In genomic region chr1:107593436-107594209, GRCh38 we compare ENCODE assay signal across 18 cellular contexts.
DNase-seq lines count a peak whose midpoint lies in the region; ATAC-seq, FAIRE-seq and TF ChIP-seq lines count a peak whose summit lies in the region.
"Had no signal": no experiment of that assay in that cellular context is flagged by ENCODE, and none has a peak within 500 bp of the region (broad histone marks: within the 10 kb centered on the region; RNA-seq: fewer than 3 reads in every experiment).

No MANE protein-coding gene starts in this region.

- in situ Hi-C loops in Caki2 (cut with HindIII; ENCODE audit: low pct_unique_long_range_greater_than_20kb, low sequenced_read_pairs) (no loop called here), GM12878 (cut with MboI) (no loop called here), brain microvascular endothelial cell (cut with HindIII; ENCODE audit: low pct_ligation_motif_present, low sequenced_read_pairs) (no loop called here)

- no peaks in the 10 kb centered on the region for H3K9me3 ChIP-seq in Loucy (ENCODE audit: insufficient read depth, low read depth, low read length)
- H3K9me3 ChIP-seq in GM12878 (replicated peaks; ENCODE audit: control insufficient read depth, insufficient read depth, low read length): no peaks in the 10 kb centered on the region
- no peaks in the 10 kb centered on the region for H3K9me3 ChIP-seq in suprapubic skin
- H3K9me3 ChIP-seq in SK-N-SH: no peaks in the 10 kb centered on the region
- H3K9me3 ChIP-seq: heart right ventricle, Peyer's patch had no signal

- WGBS in GM12878 (ENCODE audit: insufficient coverage, insufficient replicate concordance, low lambda C conversion rate, missing lambda C conversion rate): 0% methylated on average over 2 of the region's 2 CpGs
- 55% methylated on average over 2 of the region's 2 CpGs for WGBS in suprapubic skin
- WGBS in SK-N-SH (ENCODE audit: low lambda C conversion rate): 39% methylated on average over 2 of the region's 2 CpGs

- H3K4me3 ChIP-seq in Loucy (ENCODE audit: low read length, poor library complexity, severe bottlenecking): peak overlapping the region; percentile 16
- H3K4me3 ChIP-seq in GM12878: no peak overlapping the region
- H3K4me3 ChIP-seq in brain microvascular endothelial cell (ENCODE audit: low read depth, low read length): no peak overlapping the region
- H3K4me3 ChIP-seq in suprapubic skin: no peak overlapping the region
- H3K4me3 ChIP-seq in SK-N-SH (ENCODE audit: low read depth in 2 of 2, low read length in 1 of 2): no peak overlapping the region
- H3K4me3 ChIP-seq: heart right ventricle, Peyer's patch had no signal

- no peaks in the 10 kb centered on the region for H3K27me3 ChIP-seq in Loucy (ENCODE audit: insufficient read depth, low read length, poor library complexity, severe bottlenecking)
- H3K27me3 ChIP-seq in GM12878 (replicated peaks in 1 of 2; ENCODE audit: control insufficient read depth in 2 of 2, insufficient read depth in 2 of 2, low read length in 1 of 2): no peaks in the 10 kb centered on the region
- no peaks in the 10 kb centered on the region for H3K27me3 ChIP-seq in brain microvascular endothelial cell (replicated peaks)
- H3K27me3 ChIP-seq in suprapubic skin: no peaks in the 10 kb centered on the region
- no peaks in the 10 kb centered on the region for H3K27me3 ChIP-seq in SK-N-SH (ENCODE audit: insufficient read depth)
- H3K27me3 ChIP-seq: heart right ventricle, Peyer's patch had no signal

- H3K4me1 ChIP-seq in Loucy (ENCODE audit: insufficient read depth, low read length, poor library complexity, severe bottlenecking): peaks cover 21% of the 10 kb centered on the region
- H3K4me1 ChIP-seq in GM12878 (ENCODE audit: control insufficient read depth, insufficient read depth, low read length): no peaks in the 10 kb centered on the region
- peaks cover 10% of the 10 kb centered on the region for H3K4me1 ChIP-seq in suprapubic skin
- no peaks in the 10 kb centered on the region for H3K4me1 ChIP-seq in SK-N-SH (ENCODE audit: control insufficient read depth in 1 of 2, insufficient read depth in 2 of 2, low read depth in 1 of 2, low read length in 1 of 2)

- CTCF ChIA-PET in GM12878 (lab: Yijun Ruan, JAX) (no interaction called here), SK-N-SH (lab: Yijun Ruan, JAX) (no interaction called here)

- H3K36me3 ChIP-seq in Loucy (ENCODE audit: insufficient read depth, low read length): peaks cover 54% of the 10 kb centered on the region; the same call in 1 of the 2 replicates
- no peaks in the 10 kb centered on the region for H3K36me3 ChIP-seq in GM12878 (ENCODE audit: control insufficient read depth in 2 of 2, insufficient read depth in 2 of 2, low read length in 1 of 2)
- H3K36me3 ChIP-seq in brain microvascular endothelial cell (replicated peaks): no peaks in the 10 kb centered on the region
- no peaks in the 10 kb centered on the region for H3K36me3 ChIP-seq in suprapubic skin
- H3K36me3 ChIP-seq in SK-N-SH (replicated peaks in 1 of 2; ENCODE audit: control insufficient read depth in 1 of 2, insufficient read depth in 2 of 2, low read length in 1 of 2): no peaks in the 10 kb centered on the region
- H3K36me3 ChIP-seq: Peyer's patch had no signal

- H4K20me1 ChIP-seq in Loucy (ENCODE audit: insufficient read depth, low read length, poor library complexity, severe bottlenecking) (no peaks in the 10 kb centered on the region), GM12878 (ENCODE audit: control insufficient read depth, insufficient read depth) (no peaks in the 10 kb centered on the region), SK-N-SH (ENCODE audit: insufficient read depth) (no peaks in the 10 kb centered on the region)

- TF ChIP-seq RAD21 in GM12878 (IDR thresholded peaks at IDR 0.05; ENCODE audit: insufficient read depth, low read depth, low read length) (no peak), SK-N-SH (IDR thresholded peaks at IDR 0.05; ENCODE audit: low read length) (no peak)

- BruUV-seq in GM12878 (replicated peaks; lab: Mats Ljungman, UMichigan): no TSS peak

- TF ChIP-seq POLR2A in GM12878 (IDR thresholded peaks at IDR 0.05; ENCODE audit: low read depth, low read length) (no peak), suprapubic skin (IDR thresholded peaks at IDR 0.05) (no peak)

- H2AFZ ChIP-seq in Loucy (ENCODE audit: low read length): no peak overlapping the region
- no peak overlapping the region for H2AFZ ChIP-seq in GM12878 (ENCODE audit: control insufficient read depth, low read depth, low read length)
- H2AFZ ChIP-seq in SK-N-SH (ENCODE audit: low read depth): no peak overlapping the region

- TF ChIP-seq CTCF in Loucy (conservative IDR thresholded peaks at IDR 0.05; ENCODE audit: low read length): no peak
- TF ChIP-seq CTCF in GM12878 (IDR thresholded peaks at IDR 0.05 in 2 of 3, conservative IDR thresholded peaks at IDR 0.05 in 1 of 3; ENCODE audit: control insufficient read depth in 2 of 3, extremely low read depth in 1 of 3, insufficient read depth in 1 of 3, low read depth in 3 of 3, low read length in 3 of 3): no peak
- no peak for TF ChIP-seq CTCF in brain microvascular endothelial cell (IDR thresholded peaks at IDR 0.05; ENCODE audit: low read depth, low read length, missing control alignments)
- TF ChIP-seq CTCF in suprapubic skin (IDR thresholded peaks at IDR 0.05): no peak
- TF ChIP-seq CTCF in SK-N-SH (IDR thresholded peaks at IDR 0.05): no peak

- POLR2A ChIA-PET in GM12878 (lab: Charles Lee): no interaction called here
- POLR2A ChIA-PET in SK-N-SH (lab: Yijun Ruan, JAX): no interaction called here

- H3K4me2 ChIP-seq in Loucy (ENCODE audit: low read depth, low read length, poor library complexity, severe bottlenecking) (peak overlapping the region; percentile 49), GM12878 (ENCODE audit: control insufficient read depth, insufficient read depth) (no peak overlapping the region), SK-N-SH (no peak overlapping the region)

- H3K9me2 ChIP-seq in Loucy (replicated peaks; ENCODE audit: low read depth, low read length): no peaks in the 10 kb centered on the region
- H3K9me2 ChIP-seq in SK-N-SH: no peaks in the 10 kb centered on the region

- no peak; the same call in 2 of the 3 replicates for ATAC-seq in GM12878

- TF ChIP-seq EP300 in GM12878 (IDR thresholded peaks at IDR 0.05; ENCODE audit: borderline replicate concordance in 1 of 2, control insufficient read depth in 1 of 2, low read depth in 2 of 2, low read length in 2 of 2) (no peak), suprapubic skin (IDR thresholded peaks at IDR 0.05) (no peak), SK-N-SH (IDR thresholded peaks at IDR 0.05; ENCODE audit: borderline replicate concordance in 1 of 2, low read depth in 1 of 2, low read length in 1 of 2) (no peak)

- SMC1A ChIA-PET in GM12878 (lab: Charles Lee; ENCODE audit: uncharacterized antibody, unreplicated experiment): no interaction called here

- H3K9ac ChIP-seq in Loucy (ENCODE audit: low read depth, low read length, poor library complexity, severe bottlenecking) (no peak overlapping the region), GM12878 (ENCODE audit: control insufficient read depth, insufficient read depth, low read length) (no peak overlapping the region), SK-N-SH (no peak overlapping the region)

- no peak for FAIRE-seq in GM12878 (lab: Jason Lieb, UNC)

- H3K79me2 ChIP-seq in Loucy (ENCODE audit: insufficient read depth, low read length) (no peaks in the 10 kb centered on the region), GM12878 (ENCODE audit: control insufficient read depth, insufficient read depth, low read length) (no peaks in the 10 kb centered on the region), SK-N-SH (ENCODE audit: insufficient read depth) (no peaks in the 10 kb centered on the region)

- DNase-seq in Caki2 (ENCODE audit: low read depth): peak; percentile 3
- DNase-seq in GM12878 (ENCODE audit: low read depth, low spot score): no peak
- DNase-seq in medulla oblongata (ENCODE audit: extremely low spot score): peak; percentile 21
- DNase-seq in brain microvascular endothelial cell: no peak
- DNase-seq in suprapubic skin (ENCODE audit: low spot score in 2 of 2): no peak
- DNase-seq in SK-N-SH: no peak
- no peak for DNase-seq in SKM-1 (lab: John Stamatoyannopoulos, UW; ENCODE audit: unreplicated experiment)
- DNase-seq: activated CD4-positive, alpha-beta memory T cell treated with anti-CD3 and anti-CD28 coated beads for 36 hours; activated gamma-delta T cell treated with Interleukin-2 at 50 U/mL for 16 hours; DMS79 treated with DMSO at 0.1 percent for 48 hours; heart right ventricle; naive B cell; NCI-H146; NCI-H446 treated with DMSO at 0.1 percent for 48 hours; Peyer's patch; stimulated activated CD4-positive, alpha-beta T cell treated with anti-CD3 and anti-CD28 coated beads, Interleukin-2, amount 100 ng/mL, for 48 hours; T-helper 9 cell had no signal

- intact Hi-C loops in GM12878 (cut with micrococcal nuclease; ENCODE audit: unreplicated experiment): no loop called here

- no peak overlapping the region for H3K27ac ChIP-seq in GM12878 (ENCODE audit: control insufficient read depth, insufficient read depth)
- no peak overlapping the region for H3K27ac ChIP-seq in brain microvascular endothelial cell
- H3K27ac ChIP-seq in suprapubic skin: no peak overlapping the region
- H3K27ac ChIP-seq in SK-N-SH (ENCODE audit: low read depth in 2 of 2, low read length in 1 of 2): no peak overlapping the region
- H3K27ac ChIP-seq: heart right ventricle, Peyer's patch had no signal

- H3F3A ChIP-seq in Loucy (ENCODE audit: low read depth) (0 out of 2 replicates have a peak, but pooled peaks cover 2% of the 10 kb centered on the region), SK-N-SH (replicated peaks; ENCODE audit: insufficient read depth) (no peaks in the 10 kb centered on the region)

- RAD21 ChIA-PET in GM12878 (lab: Charles Lee; ENCODE audit: unreplicated experiment): no interaction called here

TF ChIP-seq in GM12878, 131 proteins besides CTCF, POLR2A, EP300 and RAD21 (continues in another document):
- TF ChIP-seq CREM (IDR thresholded peaks at IDR 0.05; ENCODE audit: low read depth) (no peak), NR2C2 (IDR thresholded peaks at IDR 0.05; ENCODE audit: borderline replicate concordance, control insufficient read depth, insufficient read length, low read depth) (no peak), JUNB (IDR thresholded peaks at IDR 0.05) (0 out of 2 replicates have a peak, but pooled peaks have one; percentile 19), SMAD5 (IDR thresholded peaks at IDR 0.05; ENCODE audit: low read depth) (no peak), RAD51 (IDR thresholded peaks at IDR 0.05) (no peak), POU2F2 (IDR thresholded peaks at IDR 0.05; ENCODE audit: borderline replicate concordance, low read depth, low read length) (no peak)

Comparison
In these comparisons a context has a peak if more than half of its experiments do, and no peak if none do; other contexts are left out.
1. DNase-seq: peak in Caki2 (single experiment) and medulla oblongata (single experiment); none in GM12878 (single experiment), brain microvascular endothelial cell (single experiment), suprapubic skin (0 of 2), SK-N-SH (single experiment) and SKM-1 (single experiment).